ENCODE assay signal across 23 cellular contexts in the genomic region with DNA sequence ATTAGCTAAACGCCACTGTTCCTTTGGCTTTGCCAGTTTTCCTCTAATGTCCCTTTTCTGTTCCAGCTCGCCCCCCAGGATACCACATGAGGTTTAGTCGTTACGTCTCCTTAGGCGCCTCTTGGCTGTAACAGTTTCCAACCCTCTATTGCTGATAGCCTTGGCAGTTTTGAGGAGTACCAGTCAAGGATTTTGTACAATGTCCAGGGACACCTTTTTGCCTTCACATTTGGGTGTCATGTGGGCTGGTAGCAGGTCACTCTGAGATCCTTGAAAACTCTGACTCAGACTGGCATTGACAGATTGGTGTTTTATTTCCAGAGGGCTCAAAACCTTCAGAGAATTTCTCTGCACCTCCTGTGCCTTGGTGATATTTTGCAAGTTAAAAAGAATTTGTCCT. TPM values are rescaled to one million over a fixed set of nuclear protein-coding genes. Genes with fewer than 3 reads are reported as not detected.
A peak's percentile ranks its signal among the peaks of the same experiment; 100 is the strongest.
DNase-seq lines count a peak whose midpoint lies in the region; ATAC-seq, FAIRE-seq and TF ChIP-seq lines count a peak whose summit lies in the region.
"Had no signal": no experiment of that assay in that cellular context is flagged by ENCODE, and none has a peak within 500 bp of the region (broad histone marks: within the 10 kb centered on the region; RNA-seq: fewer than 3 reads in every experiment).

No MANE protein-coding gene starts in this region.

- peaks cover 45% of the 10 kb centered on the region for H3K79me2 ChIP-seq in GM12878 (ENCODE audit: control insufficient read depth, insufficient read depth, low read length)
- H3K79me2 ChIP-seq in osteoblast (ENCODE audit: insufficient read depth, low read length): peaks cover 95% of the 10 kb centered on the region

- CTCF ChIA-PET in GM12878 (lab: Yijun Ruan, JAX): interaction anchor here (0.6 to 2.0 kb wide), 2 partner anchors 11 to 32 kb away, joined by 4 to 6 read pairs; no protein-coding TSS in a partner anchor

- no peak overlapping the region for H3K4me2 ChIP-seq in GM12878 (ENCODE audit: control insufficient read depth, insufficient read depth)
- no peak overlapping the region for H3K4me2 ChIP-seq in osteoblast (ENCODE audit: insufficient read depth, low read length)
- H3K4me2 ChIP-seq: BLaER1 treated with 17β-estradiol and CSF1 and Interleukin-3, amounts not matched to agents 10 nM and 100 nM; KMS-11; PC-9 had no signal

- H3K27me3 Mint-ChIP-seq in CD14-positive monocyte (ENCODE audit: low read depth in 3 of 3): no peaks in the 10 kb centered on the region
- H3K27me3 Mint-ChIP-seq: CD4-positive, alpha-beta memory T cell; IgD-negative memory B cell had no signal

- no peak overlapping the region for H3K9ac ChIP-seq in GM12878 (ENCODE audit: control insufficient read depth, insufficient read depth, low read length)
- H3K9ac ChIP-seq: KMS-11 had no signal

- TSS peak; percentile 45 for BruUV-seq in GM12878 (replicated peaks; lab: Mats Ljungman, UMichigan)

- TF ChIP-seq EP300 in GM12878 (IDR thresholded peaks at IDR 0.05; ENCODE audit: borderline replicate concordance in 1 of 2, control insufficient read depth in 1 of 2, low read depth in 2 of 2, low read length in 2 of 2): no peak

- peaks cover 7% of the 10 kb centered on the region for H3K4me1 ChIP-seq in GM12878 (ENCODE audit: control insufficient read depth, insufficient read depth, low read length)
- peaks cover 10% of the 10 kb centered on the region for H3K4me1 ChIP-seq in osteoblast (ENCODE audit: insufficient read depth, low read length)

- H3K36me3 ChIP-seq in GM12878 (ENCODE audit: control insufficient read depth in 2 of 2, insufficient read depth in 2 of 2, low read length in 1 of 2) (peaks cover 19 to 27% of the 10 kb centered on the region in 2 experiments), osteoblast (ENCODE audit: insufficient read depth, low read length) (peaks cover 51% of the 10 kb centered on the region)

- H3K27ac ChIP-seq in GM12878 (ENCODE audit: control insufficient read depth, insufficient read depth) (no peak overlapping the region), osteoblast (ENCODE audit: low read depth, low read length) (no peak overlapping the region), substantia nigra (ENCODE audit: low read depth, low read length, poor library complexity, severe bottlenecking) (no peak overlapping the region)
- H3K27ac ChIP-seq: BLaER1 treated with 17β-estradiol and CSF1 and Interleukin-3, amounts not matched to agents 10 nM and 100 nM; KMS-11; PC-9 had no signal

- H3K27me3 ChIP-seq in GM12878 (replicated peaks in 1 of 2; ENCODE audit: control insufficient read depth in 2 of 2, insufficient read depth in 2 of 2, low read length in 1 of 2) (no peaks in the 10 kb centered on the region), osteoblast (ENCODE audit: insufficient read depth, low read length) (no peaks in the 10 kb centered on the region)
- H3K27me3 ChIP-seq: BLaER1 treated with 17β-estradiol and CSF1 and Interleukin-3, amounts not matched to agents 10 nM and 100 nM had no signal

- intact Hi-C loops in CD14-positive monocyte (cut with micrococcal nuclease): no loop called here
- intact Hi-C loops in GM12878 (cut with micrococcal nuclease; ENCODE audit: unreplicated experiment): no loop called here
- intact Hi-C loops in left cardiac atrium (cut with DNase I): no loop called here

- in situ Hi-C loops in GM12878 (cut with MboI): no loop called here

- no peak for TF ChIP-seq POLR2A in GM12878 (IDR thresholded peaks at IDR 0.05; ENCODE audit: low read depth, low read length)

- SMC1A ChIA-PET in GM12878 (lab: Charles Lee; ENCODE audit: uncharacterized antibody, unreplicated experiment): interaction anchor here (0.6 kb wide), 1 partner anchor 686 kb away, joined by 4 read pairs; no protein-coding TSS in a partner anchor

- H3K4me3 Mint-ChIP-seq in CD14-positive monocyte: no peak overlapping the region
- H3K4me3 Mint-ChIP-seq: CD4-positive, alpha-beta memory T cell; IgD-negative memory B cell had no signal

- peaks cover 7% of the 10 kb centered on the region; the same call in 1 of the 2 replicates for H4K20me1 ChIP-seq in GM12878 (ENCODE audit: control insufficient read depth, insufficient read depth)
- H4K20me1 ChIP-seq in osteoblast (ENCODE audit: insufficient read depth, low read length): peaks cover 48% of the 10 kb centered on the region

- no peak for TF ChIP-seq RAD21 in GM12878 (IDR thresholded peaks at IDR 0.05; ENCODE audit: insufficient read depth, low read depth, low read length)

- POLR2A ChIA-PET in GM12878 (lab: Charles Lee): interaction anchor here (0.5 to 0.7 kb wide), 2 partner anchors 10 to 699 kb away, joined by 3 read pairs; no protein-coding TSS in a partner anchor

- FAIRE-seq in GM12878 (lab: Jason Lieb, UNC): no peak
- FAIRE-seq: A204.1 had no signal

- RAD21 ChIA-PET in GM12878 (lab: Charles Lee; ENCODE audit: unreplicated experiment): no interaction called here

- peak overlapping the region in 5 of 7 donors; percentile 26 to 55 (median 35) for H3K27ac Mint-ChIP-seq in CD14-positive monocyte

- no peaks in the 10 kb centered on the region for H3K9me3 ChIP-seq in GM12878 (replicated peaks; ENCODE audit: control insufficient read depth, insufficient read depth, low read length)
- no peaks in the 10 kb centered on the region for H3K9me3 ChIP-seq in osteoblast (ENCODE audit: low read depth, low read length)

- WGBS in GM12878 (ENCODE audit: insufficient coverage, insufficient replicate concordance, low lambda C conversion rate, missing lambda C conversion rate): 96% methylated on average over 5 of the region's 5 CpGs

- ATAC-seq in GM12878 (no peak), left cardiac atrium (peak; percentile 50 to 56), HG03025 (IDR thresholded peaks at IDR 0.05; ENCODE audit: low FRiP score, unreplicated experiment) (no peak)
- ATAC-seq: HCT116 had no signal

- TF ChIP-seq CTCF in CD14-positive monocyte (IDR thresholded peaks at IDR 0.05): no peak
- TF ChIP-seq CTCF in GM12878 (IDR thresholded peaks at IDR 0.05 in 2 of 3, conservative IDR thresholded peaks at IDR 0.05 in 1 of 3; ENCODE audit: control insufficient read depth in 2 of 3, extremely low read depth in 1 of 3, insufficient read depth in 1 of 3, low read depth in 3 of 3, low read length in 3 of 3): no peak
- no peak for TF ChIP-seq CTCF in osteoblast (IDR thresholded peaks at IDR 0.05; ENCODE audit: extremely low read depth, low read depth, low read length)

- peaks cover 0 to 1% (median 0%) of the 10 kb centered on the region in 7 donors for H3K9me3 Mint-ChIP-seq in CD14-positive monocyte
- H3K9me3 Mint-ChIP-seq: IgD-negative memory B cell had no signal

- H2AFZ ChIP-seq in GM12878 (ENCODE audit: control insufficient read depth, low read depth, low read length) (no peak overlapping the region), osteoblast (ENCODE audit: low read length) (no peak overlapping the region)
- H2AFZ ChIP-seq: PC-9 had no signal

- H3K4me1 Mint-ChIP-seq in CD14-positive monocyte: peaks cover 15% of the 10 kb centered on the region

- H3K4me3 ChIP-seq in GM12878 (no peak overlapping the region), osteoblast (ENCODE audit: insufficient read depth, low read length) (no peak overlapping the region)
- H3K4me3 ChIP-seq: BLaER1 treated with 17β-estradiol and CSF1 and Interleukin-3, amounts not matched to agents 10 nM and 100 nM; PC-9 had no signal

- H3K36me3 Mint-ChIP-seq in CD14-positive monocyte: peaks cover 55 to 83% of the 10 kb centered on the region in 2 donors
- H3K36me3 Mint-ChIP-seq: IgD-negative memory B cell had no signal

- DNase-seq in CD14-positive monocyte (ENCODE audit: low spot score): no peak
- no peak for DNase-seq in GM12878 (ENCODE audit: low read depth, low spot score)
- DNase-seq in left cardiac atrium: no peak
- DNase-seq in osteoblast (ENCODE audit: insufficient read length, low spot score, missing footprints): peak; percentile 59
- DNase-seq in NCI-H2029 treated with DMSO at 0.1 percent for 48 hours (lab: John Stamatoyannopoulos, UW): no peak
- DNase-seq in substantia nigra (lab: John Stamatoyannopoulos, UW): no peak
- DNase-seq: AML-193; CD4-positive, alpha-beta memory T cell; COR-L47; DMS53; MM.1S; NCI-H2029; NCI-H446 treated with DMSO at 0.1 percent for 48 hours; NCI-H526; PC-9; RPMI8226; SHP77 treated with DMSO at 0.1 percent for 48 hours had no signal

RNA-seq across cellular contexts. Expression of a gene that starts 14.1 kb away (rescaled TPM):
- polyA plus RNA-seq in CD14-positive monocyte: 10 to 100 TPM; 15.2 to 33.5 TPM
- total RNA-seq in GM12878 (2013; cell fraction: nucleolus; rRNA removed): 28.3 and 28.4 TPM in 2 replicates
- 32.3 and 32.5 TPM in 2 replicates for total RNA-seq in GM12878 (2014; rRNA removed)
- total RNA-seq in GM12878 (2014; rRNA removed; fragmentation: Illumina TruSeq; extraction: Trizol): 25.3 and 27.6 TPM in 2 replicates
- total RNA-seq in GM12878 (2021): 43.2 and 46.4 TPM in 2 replicates
- polyA plus RNA-seq in GM12878 (2011; ENCODE audit: low read depth): 18.6 TPM
- 15.0 and 19.1 TPM in 2 replicates for polyA plus RNA-seq in GM12878 (2011; rRNA removed)
- 19.4 and 21.7 TPM in 2 replicates for polyA plus RNA-seq in GM12878 (2011; cell fraction: cytosol; rRNA removed)
- 18.9 and 27.2 TPM in 2 replicates for polyA plus RNA-seq in GM12878 (2011; cell fraction: nucleus; rRNA removed)
- polyA plus RNA-seq in GM12878 (2012): 18.0 and 25.3 TPM in 2 replicates
- 35.6 and 38.3 TPM in 2 replicates for polyA plus RNA-seq in GM12878 (2014; fragmentation: Illumina TruSeq; extraction: Trizol)
- 1 to 10 TPM; 5.8 to 8.5 TPM for polyA plus RNA-seq in GM12878 (2014; fragmentation: Nextera tagmentation; extraction: Ambion mirVana)
- polyA plus RNA-seq in GM12878 (2014; rRNA removed): 28.1 and 31.0 TPM in 2 replicates
- 10 to 100 TPM in 1 of 2 experiments, 1 to 10 TPM in 1; 9.1 to 11.9 TPM for polyA plus RNA-seq in GM12878 (2016; fragmentation: Nextera tagmentation; extraction: Ambion mirVana)
- polyA minus RNA-seq in GM12878 (2011; rRNA and poly(A)+ RNA removed): 15.0 and 18.0 TPM in 2 replicates
- polyA minus RNA-seq in GM12878 (2011; cell fraction: cytosol; rRNA and poly(A)+ RNA removed): 11.4 and 13.1 TPM in 2 replicates
- 4.8 and 11.5 TPM in 2 replicates for polyA minus RNA-seq in GM12878 (2011; cell fraction: nucleus; rRNA and poly(A)+ RNA removed)
- total RNA-seq in left cardiac atrium: 10 to 100 TPM; 27.1 to 39.6 TPM
- total RNA-seq in osteoblast: 32.4 and 51.4 TPM in 2 replicates

RNA-seq across cellular contexts. Expression of a gene that starts 50.9 kb away (rescaled TPM):
- polyA plus RNA-seq in CD14-positive monocyte (1 to 10 TPM; 3.4 to 4.9 TPM), GM12878 (2011; rRNA removed) (0.30 and 0.79 TPM in 2 replicates), GM12878 (2014; fragmentation: Illumina TruSeq; extraction: Trizol) (0.29 TPM in 1 of 2 replicates, not detected in the other), GM12878 (2014; fragmentation: Nextera tagmentation; extraction: Ambion mirVana) (under 1 TPM in 1 of 2 experiments, not detected in 1; 0.02 TPM), GM12878 (2014; rRNA removed) (0.51 and 1.4 TPM in 2 replicates), GM12878 (2016; fragmentation: Nextera tagmentation; extraction: Ambion mirVana) (1 to 10 TPM in 1 of 2 experiments, under 1 TPM in 1; 0.59 to 1.1 TPM)
- 1.8 and 3.4 TPM in 2 replicates for total RNA-seq in GM12878 (2013; cell fraction: nucleolus; rRNA removed)
- total RNA-seq in GM12878 (2014; rRNA removed) (0.45 and 0.65 TPM in 2 replicates), GM12878 (2014; rRNA removed; fragmentation: Illumina TruSeq; extraction: Trizol) (0.18 and 0.28 TPM in 2 replicates), GM12878 (2021) (1.3 and 1.4 TPM in 2 replicates), left cardiac atrium (1 to 10 TPM; 7.8 to 8.8 TPM), osteoblast (8.3 and 9.1 TPM in 2 replicates)
- polyA plus RNA-seq in GM12878 (2011; ENCODE audit: low read depth): 0.21 TPM
- polyA plus RNA-seq in GM12878 (2011; cell fraction: cytosol; rRNA removed): 1.0 and 1.8 TPM in 2 replicates
- polyA plus RNA-seq in GM12878 (2011; cell fraction: nucleus; rRNA removed): 2.5 and 3.0 TPM in 2 replicates
- polyA plus RNA-seq in GM12878 (2012): 1.0 and 1.3 TPM in 2 replicates
- polyA minus RNA-seq in GM12878 (2011; rRNA and poly(A)+ RNA removed): 0.51 and 1.3 TPM in 2 replicates
- 0.53 and 0.73 TPM in 2 replicates for polyA minus RNA-seq in GM12878 (2011; cell fraction: cytosol; rRNA and poly(A)+ RNA removed)
- polyA minus RNA-seq in GM12878 (2011; cell fraction: nucleus; rRNA and poly(A)+ RNA removed): 0.60 and 1.3 TPM in 2 replicates

Comparison
In these comparisons a context has a peak if more than half of its experiments do, and no peak if none do; other contexts are left out.
1. ATAC-seq: peak in left cardiac atrium (2 of 2); none in GM12878 (single experiment) and HG03025 (single experiment).